Comparison of ENCODE assay signal across 1 cellular context in the genomic region with DNA sequence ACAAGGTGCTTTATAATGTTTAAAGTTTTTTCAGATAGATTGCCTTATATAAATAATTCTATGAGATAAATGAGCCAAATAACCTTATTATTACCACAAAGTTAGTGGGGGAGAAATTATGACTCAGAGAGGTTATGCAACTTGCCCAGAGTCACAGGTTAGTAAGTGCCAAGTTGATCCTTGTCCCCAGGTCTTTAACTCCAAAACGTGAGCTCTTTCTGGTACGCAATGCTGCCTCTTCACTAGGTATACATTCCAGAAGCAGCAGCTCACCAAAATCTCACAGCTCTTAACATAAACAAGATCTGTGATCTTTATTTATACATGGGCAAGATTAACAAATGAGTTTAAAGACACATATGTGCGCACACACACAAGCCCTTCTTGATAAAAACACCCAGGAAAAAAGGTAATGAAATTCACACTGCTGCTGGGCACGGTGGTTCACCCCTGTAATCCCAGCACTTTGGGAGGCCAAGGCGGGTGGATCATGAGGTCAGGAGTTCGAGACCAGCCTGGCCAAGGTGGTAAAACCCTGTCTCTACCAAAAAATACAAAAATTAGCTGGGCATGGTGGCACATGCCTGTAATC.
A peak's percentile ranks its signal among the peaks of the same experiment; 100 is the strongest.
TF ChIP-seq lines count a peak whose summit lies in the region.

No MANE protein-coding gene starts in this region.

TF ChIP-seq in HepG2, 621 proteins besides CTCF, POLR2A, EP300 and RAD21 (continued from another document and continues in another):
- TF ChIP-seq HNF1A (IDR thresholded peaks at IDR 0.05; ENCODE audit: low read depth) (0 out of 2 replicates have a peak, but pooled peaks have one; percentile 32), HNF1A (CRISPR knock-in tag; IDR thresholded peaks at IDR 0.05; ENCODE audit: borderline replicate concordance) (no peak), TEAD3 (CRISPR knock-in tag; optimal IDR thresholded peaks at IDR 0.05; ENCODE audit: borderline replicate concordance) (peak; percentile 92), FIP1L1 (IDR thresholded peaks at IDR 0.05; ENCODE audit: borderline replicate concordance, insufficient read depth, low read depth, low read length) (no peak), AHDC1 (CRISPR knock-in tag; IDR thresholded peaks at IDR 0.05; ENCODE audit: borderline replicate concordance) (peak; percentile 58; the same call in 1 of the 2 replicates), ZNF281 (CRISPR knock-in tag; IDR thresholded peaks at IDR 0.05; ENCODE audit: borderline replicate concordance) (peak; percentile 60; the same call in 1 of the 2 replicates), ARNTL (CRISPR knock-in tag; IDR thresholded peaks at IDR 0.05) (peak; percentile 42; the same call in 1 of the 2 replicates), DNMT1 (CRISPR knock-in tag; IDR thresholded peaks at IDR 0.05) (no peak), JARID2 (CRISPR knock-in tag; IDR thresholded peaks at IDR 0.05; ENCODE audit: insufficient replicate concordance) (no peak), HOMEZ (CRISPR knock-in tag; IDR thresholded peaks at IDR 0.05; ENCODE audit: low read depth) (peak; percentile 51; the same call in 1 of the 2 replicates), KLF13 (CRISPR knock-in tag; IDR thresholded peaks at IDR 0.05) (no peak), HNRNPLL (IDR thresholded peaks at IDR 0.05; ENCODE audit: low read depth, low read length, poor library complexity, severe bottlenecking) (no peak), ZNF235 (CRISPR knock-in tag; IDR thresholded peaks at IDR 0.05; ENCODE audit: borderline replicate concordance) (no peak), RXRB (CRISPR knock-in tag; IDR thresholded peaks at IDR 0.05; ENCODE audit: borderline replicate concordance) (peak; percentile 62; the same call in 1 of the 2 replicates), NR2F6 (IDR thresholded peaks at IDR 0.05) (peak; percentile 40; the same call in 1 of the 2 replicates), NR2F6 (CRISPR knock-in tag; IDR thresholded peaks at IDR 0.05) (peak; percentile 58), HDAC1 (CRISPR knock-in tag; IDR thresholded peaks at IDR 0.05) (peak; percentile 39; the same call in 1 of the 2 replicates), ZBTB3 (CRISPR knock-in tag; IDR thresholded peaks at IDR 0.05; ENCODE audit: borderline replicate concordance, low read depth) (no peak), NONO (IDR thresholded peaks at IDR 0.05) (no peak), NONO (CRISPR knock-in tag; conservative IDR thresholded peaks at IDR 0.05) (no peak), HMGA1 (CRISPR knock-in tag; conservative IDR thresholded peaks at IDR 0.05) (no peak), CREM (IDR thresholded peaks at IDR 0.05) (peak; percentile 52; the same call in 1 of the 2 replicates), CREM (CRISPR knock-in tag; IDR thresholded peaks at IDR 0.05) (no peak), GLI4 (CRISPR knock-in tag; IDR thresholded peaks at IDR 0.05; ENCODE audit: borderline replicate concordance) (no peak), NFYB (CRISPR knock-in tag; IDR thresholded peaks at IDR 0.05) (no peak), ZNF549 (CRISPR knock-in tag; IDR thresholded peaks at IDR 0.05) (peak; percentile 79; the same call in 1 of the 2 replicates), XRCC5 (optimal IDR thresholded peaks at IDR 0.05; ENCODE audit: low read length) (no peak), FOXO1 (CRISPR knock-in tag; IDR thresholded peaks at IDR 0.05) (peak; percentile 36; the same call in 1 of the 2 replicates), CEBPG (CRISPR knock-in tag; IDR thresholded peaks at IDR 0.05) (peak; percentile 81), JUN (CRISPR knock-in tag; IDR thresholded peaks at IDR 0.05) (peak; percentile 71; the same call in 1 of the 2 replicates), SMC3 (IDR thresholded peaks at IDR 0.05; ENCODE audit: low read length) (peak; percentile 21; the same call in 1 of the 2 replicates), NCOA2 (CRISPR knock-in tag; IDR thresholded peaks at IDR 0.05) (peak; percentile 32; the same call in 1 of the 2 replicates), ZNF720 (CRISPR knock-in tag; IDR thresholded peaks at IDR 0.05) (no peak), ETV5 (CRISPR knock-in tag; IDR thresholded peaks at IDR 0.05; ENCODE audit: borderline replicate concordance) (no peak), ZNF138 (CRISPR knock-in tag; IDR thresholded peaks at IDR 0.05; ENCODE audit: low read depth) (no peak), TBX2 (CRISPR knock-in tag; IDR thresholded peaks at IDR 0.05; ENCODE audit: borderline replicate concordance) (peak; percentile 84; the same call in 1 of the 2 replicates), ZNF12 (CRISPR knock-in tag; IDR thresholded peaks at IDR 0.05) (0 out of 2 replicates have a peak, but pooled peaks have one; percentile 28)
- TF ChIP-seq, protein P1, sequence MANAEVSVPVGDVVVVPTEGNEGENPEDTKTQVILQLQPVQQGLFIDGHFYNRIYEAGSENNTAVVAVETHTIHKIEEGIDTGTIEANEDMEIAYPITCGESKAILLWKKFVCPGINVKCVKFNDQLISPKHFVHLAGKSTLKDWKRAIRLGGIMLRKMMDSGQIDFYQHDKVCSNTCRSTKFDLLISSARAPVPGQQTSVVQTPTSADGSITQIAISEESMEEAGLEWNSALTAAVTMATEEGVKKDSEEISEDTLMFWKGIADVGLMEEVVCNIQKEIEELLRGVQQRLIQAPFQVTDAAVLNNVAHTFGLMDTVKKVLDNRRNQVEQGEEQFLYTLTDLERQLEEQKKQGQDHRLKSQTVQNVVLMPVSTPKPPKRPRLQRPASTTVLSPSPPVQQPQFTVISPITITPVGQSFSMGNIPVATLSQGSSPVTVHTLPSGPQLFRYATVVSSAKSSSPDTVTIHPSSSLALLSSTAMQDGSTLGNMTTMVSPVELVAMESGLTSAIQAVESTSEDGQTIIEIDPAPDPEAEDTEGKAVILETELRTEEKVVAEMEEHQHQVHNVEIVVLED (CRISPR knock-in tag; IDR thresholded peaks at IDR 0.05; ENCODE audit: borderline replicate concordance) = no peak
- TF ChIP-seq, protein P2, sequence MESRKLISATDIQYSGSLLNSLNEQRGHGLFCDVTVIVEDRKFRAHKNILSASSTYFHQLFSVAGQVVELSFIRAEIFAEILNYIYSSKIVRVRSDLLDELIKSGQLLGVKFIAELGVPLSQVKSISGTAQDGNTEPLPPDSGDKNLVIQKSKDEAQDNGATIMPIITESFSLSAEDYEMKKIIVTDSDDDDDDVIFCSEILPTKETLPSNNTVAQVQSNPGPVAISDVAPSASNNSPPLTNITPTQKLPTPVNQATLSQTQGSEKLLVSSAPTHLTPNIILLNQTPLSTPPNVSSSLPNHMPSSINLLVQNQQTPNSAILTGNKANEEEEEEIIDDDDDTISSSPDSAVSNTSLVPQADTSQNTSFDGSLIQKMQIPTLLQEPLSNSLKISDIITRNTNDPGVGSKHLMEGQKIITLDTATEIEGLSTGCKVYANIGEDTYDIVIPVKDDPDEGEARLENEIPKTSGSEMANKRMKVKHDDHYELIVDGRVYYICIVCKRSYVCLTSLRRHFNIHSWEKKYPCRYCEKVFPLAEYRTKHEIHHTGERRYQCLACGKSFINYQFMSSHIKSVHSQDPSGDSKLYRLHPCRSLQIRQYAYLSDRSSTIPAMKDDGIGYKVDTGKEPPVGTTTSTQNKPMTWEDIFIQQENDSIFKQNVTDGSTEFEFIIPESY (CRISPR knock-in tag; IDR thresholded peaks at IDR 0.05) = 0 out of 2 replicates have a peak, but pooled peaks have one; percentile 14
